Comparison of ENCODE assay signal across 12 cellular contexts in the genomic region with DNA sequence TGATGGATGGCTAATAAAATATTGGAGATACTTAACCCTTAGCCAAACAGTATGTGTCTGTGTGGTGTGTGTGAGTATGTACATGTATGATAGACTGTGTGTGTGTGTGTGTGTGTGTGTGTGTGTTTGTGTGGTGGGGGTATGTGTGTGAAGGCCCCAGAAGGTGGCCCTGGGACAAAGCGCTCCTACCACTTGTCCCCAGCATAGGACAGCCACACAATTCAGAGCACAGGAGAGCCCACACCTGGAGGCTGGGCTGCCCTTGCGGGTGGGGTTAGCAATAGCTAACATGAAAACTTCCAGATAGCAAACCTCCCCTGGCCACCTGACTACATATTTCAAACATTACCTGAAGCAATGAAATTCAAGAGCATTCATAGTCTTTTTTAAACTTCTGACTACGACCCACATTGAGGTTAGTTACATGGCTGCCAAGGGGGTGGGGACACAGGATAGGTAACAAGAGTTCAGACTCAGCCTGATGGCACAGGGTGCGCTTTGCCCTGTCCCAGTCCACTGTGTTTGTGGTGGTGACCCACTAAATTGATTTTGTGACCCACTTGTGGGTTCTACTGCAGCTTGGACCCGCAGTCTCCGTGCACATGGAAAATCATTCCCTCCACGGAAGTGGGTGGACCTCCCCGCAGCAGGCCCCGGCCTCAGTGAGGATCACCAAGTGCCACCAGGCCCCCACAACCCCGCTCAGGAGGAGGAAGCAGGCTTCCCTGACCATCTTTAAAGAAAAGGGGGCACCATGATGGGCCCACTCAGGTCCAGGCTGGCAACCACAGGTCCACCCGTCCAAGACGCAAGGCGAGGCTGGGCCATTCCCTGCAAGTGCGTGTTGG. TPM values are rescaled to one million over a fixed set of nuclear protein-coding genes. Genes with fewer than 3 reads are reported as not detected.
DNase-seq lines count a peak whose midpoint lies in the region; ATAC-seq and TF ChIP-seq lines count a peak whose summit lies in the region.
"Had no signal": no experiment of that assay in that cellular context is flagged by ENCODE, and none has a peak within 500 bp of the region (broad histone marks: within the 10 kb centered on the region; RNA-seq: fewer than 3 reads in every experiment).

No MANE protein-coding gene starts in this region.

- H3K27ac ChIP-seq in mesenchymal stem cell (ENCODE audit: low read length, poor library complexity, severe bottlenecking) (no peak overlapping the region), smooth muscle cell (ENCODE audit: low read depth) (no peak overlapping the region)
- H3K27ac ChIP-seq: cardiac muscle cell had no signal

- no peaks in the 10 kb centered on the region for H3K79me1 ChIP-seq in mesenchymal stem cell (replicated peaks; ENCODE audit: low read length, poor library complexity, severe bottlenecking)

- peak overlapping the region in 1 of 2 experiments; percentile 51 for H3K4ac ChIP-seq in mesenchymal stem cell (ENCODE audit: low read depth in 1 of 2, low read length in 2 of 2)

- intact Hi-C loops in cardiac septum (cut with DNase I): no loop called here

- 91% methylated on average over 14 of the region's 14 CpGs for WGBS in mesenchymal stem cell
- 90% methylated on average over 14 of the region's 14 CpGs for WGBS in smooth muscle cell (ENCODE audit: low lambda C conversion rate)

- DNase-seq in NT2/D1 (ENCODE audit: low read depth, low spot score) (no peak), cardiac fibroblast (ENCODE audit: low read depth in 2 of 2) (no peak), mesenchymal stem cell (no peak), smooth muscle cell (lab: John Stamatoyannopoulos, UW; ENCODE audit: unreplicated experiment) (no peak), NCI-H128 (lab: John Stamatoyannopoulos, UW; ENCODE audit: unreplicated experiment) (no peak), SHP77 (lab: John Stamatoyannopoulos, UW) (no peak), cardiac septum (ENCODE audit: low spot score) (no peak)
- DNase-seq: activated CD4-positive, alpha-beta T cell treated with anti-CD3 and anti-CD28 coated beads, Interleukin-2, amount 50 U/mL, for 1 hour; NCI-H1417 treated with DMSO at 0.1 percent for 48 hours; stimulated activated CD4-positive, alpha-beta T cell treated with anti-CD3 and anti-CD28 coated beads, Interleukin-12 subunit alpha, Interleukin-12 subunit beta, amount 100 ng/mL, for 4 hours had no signal

- H4K91ac ChIP-seq in mesenchymal stem cell (ENCODE audit: low read length): peak overlapping the region; percentile 66

- no peaks in the 10 kb centered on the region for H3K36me3 ChIP-seq in NT2/D1 (ENCODE audit: insufficient read depth, insufficient read length, low read length)
- no peaks in the 10 kb centered on the region for H3K36me3 ChIP-seq in mesenchymal stem cell (ENCODE audit: control insufficient read depth in 1 of 2, insufficient read depth in 2 of 2, low read depth in 1 of 2, low read length in 2 of 2)
- H3K36me3 ChIP-seq in smooth muscle cell (ENCODE audit: low read depth): no peaks in the 10 kb centered on the region
- H3K36me3 ChIP-seq: cardiac muscle cell had no signal

- no peak overlapping the region for H2BK5ac ChIP-seq in mesenchymal stem cell (ENCODE audit: low read depth, low read length, poor library complexity, severe bottlenecking)

- H4K8ac ChIP-seq in mesenchymal stem cell (ENCODE audit: low read length): peak overlapping the region; percentile 51

- no peaks in the 10 kb centered on the region for H3F3A ChIP-seq in smooth muscle cell (ENCODE audit: low read depth)

- H3K4me3 ChIP-seq in NT2/D1 (ENCODE audit: insufficient read length, low read depth): peak overlapping the region; percentile 42
- peak overlapping the region; percentile 19 to 39 for H3K4me3 ChIP-seq in cardiac fibroblast (replicated peaks in 1 of 2; ENCODE audit: low read depth in 2 of 2, low read length in 2 of 2)
- peak overlapping the region in 1 of 2 experiments; percentile 54 for H3K4me3 ChIP-seq in mesenchymal stem cell (ENCODE audit: insufficient read depth in 1 of 2, low read depth in 1 of 2, low read length in 2 of 2)
- peak overlapping the region; percentile 53 for H3K4me3 ChIP-seq in smooth muscle cell

- H3K4me2 ChIP-seq in mesenchymal stem cell (ENCODE audit: low read length, poor library complexity, severe bottlenecking) (peak overlapping the region; percentile 88), smooth muscle cell (peak overlapping the region; percentile 93)

- H2AK5ac ChIP-seq in mesenchymal stem cell (ENCODE audit: low read length, severe bottlenecking): no peak overlapping the region

- H3K18ac ChIP-seq in mesenchymal stem cell (ENCODE audit: low read depth in 1 of 2, low read length in 2 of 2): no peak overlapping the region

- TF ChIP-seq CTCF in cardiac fibroblast (IDR thresholded peaks at IDR 0.05; ENCODE audit: low read depth, low read length) (no peak), smooth muscle cell (IDR thresholded peaks at IDR 0.05; ENCODE audit: borderline replicate concordance, insufficient read depth, poor library complexity, severe bottlenecking) (no peak)

- H2AFZ ChIP-seq in mesenchymal stem cell (ENCODE audit: low read depth, low read length) (no peak overlapping the region), smooth muscle cell (ENCODE audit: low read depth) (peak overlapping the region; percentile 62)

- H2BK12ac ChIP-seq in mesenchymal stem cell (ENCODE audit: low read length in 2 of 2): no peak overlapping the region

- no peak for ATAC-seq in HG03159 (IDR thresholded peaks at IDR 0.05; ENCODE audit: unreplicated experiment)

- no peaks in the 10 kb centered on the region for H4K20me1 ChIP-seq in smooth muscle cell (ENCODE audit: low read depth)

- H2BK120ac ChIP-seq in mesenchymal stem cell (ENCODE audit: low read depth, low read length): no peak overlapping the region

- H3K4me1 ChIP-seq in NT2/D1 (ENCODE audit: insufficient read depth, insufficient read length) (no peaks in the 10 kb centered on the region), mesenchymal stem cell (ENCODE audit: control insufficient read depth, insufficient read depth, low read depth, low read length) (peaks cover 22% of the 10 kb centered on the region), smooth muscle cell (ENCODE audit: low read depth) (peaks cover 7% of the 10 kb centered on the region)

- H3K27me3 ChIP-seq in NT2/D1 (ENCODE audit: insufficient read depth, insufficient read length) (peaks cover 31% of the 10 kb centered on the region), mesenchymal stem cell (ENCODE audit: control insufficient read depth in 1 of 2, insufficient read depth in 1 of 2, low read length in 2 of 2) (peaks cover 4 to 58% of the 10 kb centered on the region in 2 experiments), smooth muscle cell (ENCODE audit: low read depth) (peaks cover 23% of the 10 kb centered on the region)

- H3K9me3 ChIP-seq in NT2/D1 (ENCODE audit: insufficient read depth, low read length) (no peaks in the 10 kb centered on the region), mesenchymal stem cell (ENCODE audit: control insufficient read depth, low read length) (no peaks in the 10 kb centered on the region), smooth muscle cell (replicated peaks; ENCODE audit: low read depth) (no peaks in the 10 kb centered on the region)

- peak overlapping the region; percentile 4 for H2BK15ac ChIP-seq in mesenchymal stem cell (ENCODE audit: low read depth, poor library complexity, severe bottlenecking)

- no peak overlapping the region for H3K14ac ChIP-seq in mesenchymal stem cell (ENCODE audit: low read length in 2 of 2)

- H3K23ac ChIP-seq in mesenchymal stem cell (ENCODE audit: low read length in 2 of 2): peak overlapping the region in 1 of 2 experiments; percentile 34

- H3K9ac ChIP-seq in NT2/D1 (ENCODE audit: insufficient read length, low read depth) (peak overlapping the region; percentile 85), mesenchymal stem cell (ENCODE audit: low read length) (no peak overlapping the region), smooth muscle cell (ENCODE audit: low read depth) (no peak overlapping the region)

- H3K79me2 ChIP-seq in smooth muscle cell (ENCODE audit: low read depth): no peaks in the 10 kb centered on the region

RNA-seq across cellular contexts. Expression of gene ZC3H12D, which starts 34.8 kb away (rescaled TPM):
- polyA plus RNA-seq in mesenchymal stem cell (2013, experiment 1 of 2): 0.04 TPM
- 0.04 TPM for polyA plus RNA-seq in mesenchymal stem cell (2013, experiment 2 of 2)
- total RNA-seq in smooth muscle cell (0.09 TPM in 1 of 2 replicates, not detected in the other), cardiac septum (0.35 TPM)
- polyA plus RNA-seq in smooth muscle cell: not detected in 2 replicates

RNA-seq across cellular contexts. Expression of gene SUMO4, which starts 50.0 kb away (rescaled TPM):
- polyA plus RNA-seq in mesenchymal stem cell (2013, experiment 1 of 2): 0.14 TPM
- polyA plus RNA-seq in mesenchymal stem cell (2013, experiment 2 of 2): 0.11 TPM
- total RNA-seq in smooth muscle cell: 1.4 and 5.1 TPM in 2 replicates
- 0.15 and 2.0 TPM in 2 replicates for polyA plus RNA-seq in smooth muscle cell
- total RNA-seq in cardiac septum: 1.3 TPM
